36 cellular contexts compared by ENCODE assay signal in the genomic region with DNA sequence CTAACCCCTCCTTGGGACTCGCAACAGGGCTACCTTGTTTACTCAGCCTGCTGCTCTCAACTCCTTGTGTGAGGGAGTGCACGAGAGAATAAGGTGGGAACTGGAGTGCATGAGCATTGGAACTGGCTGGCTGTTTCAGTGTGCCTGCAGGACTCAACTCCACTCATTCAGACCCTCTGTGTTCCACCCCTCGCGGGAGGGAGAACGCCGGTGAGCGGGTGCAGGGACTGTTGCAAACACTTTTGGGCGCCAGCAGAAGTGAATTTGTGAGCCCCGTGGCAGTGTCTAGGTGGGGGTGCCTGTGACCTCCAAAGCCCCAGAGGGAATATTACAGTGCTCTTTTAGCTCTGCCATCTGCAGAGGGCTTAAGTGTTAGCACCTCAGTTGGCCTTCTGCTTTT.
"Had no signal": no experiment of that assay in that cellular context is flagged by ENCODE, and none has a peak within 500 bp of the region (broad histone marks: within the 10 kb centered on the region; RNA-seq: fewer than 3 reads in every experiment).

No MANE protein-coding gene starts in this region.

- H3K9me3 Mint-ChIP-seq: activated CD4-positive, alpha-beta T cell treated with anti-CD3 and anti-CD28 coated beads, Interleukin-2, amount 10 ng/mL, durations not matched to agents 7 days and 5 days; activated naive CD4-positive, alpha-beta T cell treated with anti-CD3 and anti-CD28 coated beads for 36 hours; activated naive CD8-positive, alpha-beta T cell treated with anti-CD3 and anti-CD28 coated beads for 36 hours; activated T-cell treated with anti-CD3 and anti-CD28 coated beads, Interleukin-2, amount 50 U/mL, for 4 hours; activated T-helper 1 cell treated with anti-CD3 and anti-CD28 coated beads, Interleukin-12 subunit alpha, Interleukin-12 subunit beta, Interleukin-2, Interleukin-4 antibody, amounts not matched to agents 30 ng/mL and 10 ng/mL and 1 ng/mL, durations not matched to agents 14 hours and 24 hours and 36 hours; T-helper 1 cell treated with Interleukin-12 subunit alpha and Interleukin-12 subunit beta and Interleukin-4 antibody, amounts not matched to agents 30 μg/mL and 1 μg/mL, for 36 hours; WTC11 had no signal

- H3K27me3 Mint-ChIP-seq: activated CD4-positive, alpha-beta T cell treated with anti-CD3 and anti-CD28 coated beads for 36 hours; activated CD4-positive, alpha-beta T cell treated with anti-CD3 and anti-CD28 coated beads, Interleukin-2, amount 10 ng/mL, durations not matched to agents 7 days and 5 days; activated CD8-positive, alpha-beta T cell treated with anti-CD3 and anti-CD28 coated beads for 36 hours; activated naive CD8-positive, alpha-beta T cell treated with anti-CD3 and anti-CD28 coated beads for 36 hours; activated T-helper 17 cell treated with anti-CD3 and anti-CD28 coated beads, Interleukin-2, amount 50 U/mL, for 72 hours had no signal

- H3K27ac Mint-ChIP-seq: activated CD4-positive, alpha-beta T cell treated with anti-CD3 and anti-CD28 coated beads for 36 hours; activated CD4-positive, alpha-beta T cell treated with anti-CD3 and anti-CD28 coated beads, Interleukin-2, amount 10 ng/mL, durations not matched to agents 7 days and 5 days; activated CD8-positive, alpha-beta T cell treated with anti-CD3 and anti-CD28 coated beads for 36 hours; activated naive CD4-positive, alpha-beta T cell treated with anti-CD3 and anti-CD28 coated beads for 36 hours; activated naive CD4-positive, alpha-beta T cell treated with anti-CD3 and anti-CD28 coated beads, Interleukin-2, amount 50 U/mL, for 72 hours; activated naive CD8-positive, alpha-beta T cell treated with anti-CD3 and anti-CD28 coated beads for 36 hours; activated T-cell treated with anti-CD3 and anti-CD28 coated beads, Interleukin-2, amount 50 U/mL, for 72 hours; activated T-helper 1 cell treated with anti-CD3 and anti-CD28 coated beads, Interleukin-12 subunit alpha, Interleukin-12 subunit beta, Interleukin-2, Interleukin-4 antibody, amounts not matched to agents 30 ng/mL and 10 ng/mL and 1 ng/mL, durations not matched to agents 14 hours and 24 hours and 36 hours; activated T-helper 17 cell treated with anti-CD3 and anti-CD28 coated beads, Interleukin-2, amount 50 U/mL, for 72 hours; T-helper 1 cell treated with Interleukin-12 subunit alpha and Interleukin-12 subunit beta and Interleukin-4 antibody, amounts not matched to agents 30 μg/mL and 1 μg/mL, for 36 hours; T-helper 2 cell treated with Interferon-gamma antibody and Interleukin-4, amounts not matched to agents 5 μg/mL and 100 μg/mL, for 36 hours; WTC11 had no signal

- H3K4me1 Mint-ChIP-seq: activated CD4-positive, alpha-beta T cell treated with anti-CD3 and anti-CD28 coated beads for 36 hours; activated CD4-positive, alpha-beta T cell treated with anti-CD3 and anti-CD28 coated beads, Interleukin-2, amount 10 ng/mL, durations not matched to agents 7 days and 5 days; activated naive CD8-positive, alpha-beta T cell treated with anti-CD3 and anti-CD28 coated beads for 36 hours; activated T-helper 17 cell treated with anti-CD3 and anti-CD28 coated beads, Interleukin-2, amount 50 U/mL, for 72 hours had no signal

- H3K27ac ChIP-seq: adrenal gland, body of pancreas, brain microvascular endothelial cell, breast epithelium, WERI-Rb-1 had no signal

- H3K4me1 ChIP-seq: adrenal gland, body of pancreas, breast epithelium had no signal

- H3K4me3 Mint-ChIP-seq: activated CD4-positive, alpha-beta T cell treated with anti-CD3 and anti-CD28 coated beads for 36 hours; activated CD4-positive, alpha-beta T cell treated with anti-CD3 and anti-CD28 coated beads, Interleukin-2, amount 10 ng/mL, durations not matched to agents 7 days and 5 days; activated CD8-positive, alpha-beta T cell treated with anti-CD3 and anti-CD28 coated beads for 36 hours; activated naive CD4-positive, alpha-beta T cell treated with anti-CD3 and anti-CD28 coated beads for 36 hours; activated naive CD8-positive, alpha-beta T cell treated with anti-CD3 and anti-CD28 coated beads for 36 hours; activated T-cell treated with anti-CD3 and anti-CD28 coated beads, Interleukin-2, amount 50 U/mL, for 4 hours; activated T-cell treated with anti-CD3 and anti-CD28 coated beads, Interleukin-2, amount 50 U/mL, for 72 hours; activated T-helper 1 cell treated with anti-CD3 and anti-CD28 coated beads, Interleukin-12 subunit alpha, Interleukin-12 subunit beta, Interleukin-2, Interleukin-4 antibody, amounts not matched to agents 30 ng/mL and 10 ng/mL and 1 ng/mL, durations not matched to agents 14 hours and 24 hours and 36 hours; activated T-helper 17 cell treated with anti-CD3 and anti-CD28 coated beads, Interleukin-2, amount 50 U/mL, for 72 hours; T-helper 1 cell treated with Interleukin-12 subunit alpha and Interleukin-12 subunit beta and Interleukin-4 antibody, amounts not matched to agents 30 μg/mL and 1 μg/mL, for 36 hours; T-helper 2 cell treated with Interferon-gamma antibody and Interleukin-4, amounts not matched to agents 5 μg/mL and 100 μg/mL, for 36 hours; WTC11 had no signal

- H3K36me3 ChIP-seq: adrenal gland, brain microvascular endothelial cell, breast epithelium, WERI-Rb-1 had no signal

- DNase-seq: activated CD4-positive, alpha-beta T cell treated with anti-CD3 and anti-CD28 coated beads for 1 hour; activated CD4-positive, alpha-beta T cell treated with anti-CD3 and anti-CD28 coated beads for 36 hours; activated CD4-positive, alpha-beta T cell treated with anti-CD3 and anti-CD28 coated beads for 48 hours; activated CD4-positive, alpha-beta T cell treated with anti-CD3 and anti-CD28 coated beads, Interleukin-2, amount 10 ng/mL, durations not matched to agents 7 days and 5 days; activated CD4-positive, alpha-beta T cell treated with anti-CD3 and anti-CD28 coated beads, Interleukin-2, amount 50 U/mL, for 48 hours; activated CD4-positive, CD25-positive, alpha-beta regulatory T cell; activated CD8-positive, alpha-beta memory T cell treated with anti-CD3 and anti-CD28 coated beads, Interleukin-2, amount 50 U/mL, for 4 hours; activated CD8-positive, alpha-beta T cell treated with anti-CD3 and anti-CD28 coated beads for 36 hours; activated effector memory CD4-positive, alpha-beta T cell treated with anti-CD3 and anti-CD28 coated beads, Interleukin-2, amount 50 U/mL, for 16 hours; activated gamma-delta T cell treated with Interleukin-2 at 50 U/mL for 16 hours; activated naive CD4-positive, alpha-beta T cell; activated naive CD4-positive, alpha-beta T cell treated with anti-CD3 and anti-CD28 coated beads for 36 hours; activated naive CD4-positive, alpha-beta T cell treated with anti-CD3 and anti-CD28 coated beads, Interleukin-2, amount 50 U/mL, for 16 hours; activated naive CD8-positive, alpha-beta T cell treated with anti-CD3 and anti-CD28 coated beads for 36 hours; activated T-cell treated with anti-CD3 and anti-CD28 coated beads for 4 hours; activated T-cell treated with anti-CD3 and anti-CD28 coated beads, Interleukin-2, amount 50 U/mL, for 1 hour; activated T-cell treated with anti-CD3 and anti-CD28 coated beads, Interleukin-2, amount 50 U/mL, for 4 hours; activated T-cell treated with anti-CD3 and anti-CD28 coated beads, Interleukin-2, amount 50 U/mL, for 72 hours; adrenal gland; amniotic stem cell; aorta; body of pancreas; brain microvascular endothelial cell; central memory CD4-positive, alpha-beta T cell; T-helper 1 cell; T-helper 2 cell; T-helper 9 cell; WERI-Rb-1 had no signal

- ATAC-seq: activated CD4-positive, alpha-beta T cell treated with anti-CD3 and anti-CD28 coated beads for 36 hours; activated CD4-positive, CD25-positive, alpha-beta regulatory T cell treated with anti-CD3 and anti-CD28 coated beads, Interleukin-2, amount 50 U/mL, for 24 hours; activated CD8-positive, alpha-beta T cell treated with anti-CD3 and anti-CD28 coated beads for 36 hours; activated naive CD4-positive, alpha-beta T cell treated with anti-CD3 and anti-CD28 coated beads, Interleukin-2, amount 50 U/mL, for 72 hours; activated T-cell treated with anti-CD3 and anti-CD28 coated beads, Interleukin-2, amount 50 U/mL, for 4 hours; activated T-cell treated with anti-CD3 and anti-CD28 coated beads, Interleukin-2, amount 50 U/mL, for 72 hours; activated T-helper 17 cell treated with anti-CD3 and anti-CD28 coated beads, Interleukin-2, amount 50 U/mL, for 72 hours; body of pancreas; WTC11 had no signal

- H3K27me3 ChIP-seq: adrenal gland, body of pancreas, brain microvascular endothelial cell, breast epithelium had no signal

- H3K9me3 ChIP-seq: adrenal gland, body of pancreas, breast epithelium had no signal

- H3K4me3 ChIP-seq: adrenal gland, body of pancreas, breast epithelium had no signal

- H3K36me3 Mint-ChIP-seq: activated naive CD4-positive, alpha-beta T cell treated with anti-CD3 and anti-CD28 coated beads, Interleukin-2, amount 50 U/mL, for 72 hours; activated naive CD8-positive, alpha-beta T cell treated with anti-CD3 and anti-CD28 coated beads for 36 hours; WTC11 had no signal
